12 cellular contexts compared by ENCODE assay signal in genomic region chr6:31579546-31580445, GRCh38. TPM values are rescaled to one million over a fixed set of nuclear protein-coding genes. Genes with fewer than 3 reads are reported as not detected.
DNase-seq lines count a peak whose midpoint lies in the region; ATAC-seq, FAIRE-seq and TF ChIP-seq lines count a peak whose summit lies in the region.
"Had no signal": no experiment of that assay in that cellular context is flagged by ENCODE, and none has a peak within 500 bp of the region (broad histone marks: within the 10 kb centered on the region; RNA-seq: fewer than 3 reads in every experiment).

No MANE protein-coding gene starts in this region.

- H3K9me3 Mint-ChIP-seq in activated B cell treated with CpG ODN at 0.5 μM for 24 hours: no peaks in the 10 kb centered on the region

- H3K9me3 ChIP-seq in iPS-15b (ENCODE audit: control insufficient read depth, insufficient read depth, low read length) (no peaks in the 10 kb centered on the region), stomach (no peaks in the 10 kb centered on the region)
- H3K9me3 ChIP-seq: ascending aorta had no signal

- POLR2A ChIA-PET in activated B cell treated with CpG ODN at 0.5 μM for 24 hours (lab: Charles Lee): interaction anchor here (0.6 to 26.0 kb wide), 9 partner anchors 3 to 235 kb away, joined by 4 to 1155 read pairs (median 44); partner anchors contain the start of genes ATP6V1G2, BAG6, DDX39B and LST1

- no peak overlapping the region for H3K9ac ChIP-seq in iPS-15b (ENCODE audit: low read depth, low read length)

- H3K27me3 ChIP-seq in iPS-15b (ENCODE audit: control insufficient read depth, insufficient read depth, low read length) (peaks cover 21% of the 10 kb centered on the region), stomach (no peaks in the 10 kb centered on the region)
- H3K27me3 ChIP-seq: ascending aorta had no signal

- 87 to 93% (median 91%) methylated on average over 8 of the region's 8 CpGs for WGBS in stomach, 5 donors

- peak overlapping the region; percentile 99 for H3K4me3 Mint-ChIP-seq in activated B cell treated with CpG ODN at 0.5 μM for 24 hours

- CTCF ChIA-PET in activated B cell treated with CpG ODN at 0.5 μM for 24 hours (lab: Charles Lee): interaction anchor here (1.0 to 25.7 kb wide), 6 partner anchors 9 to 85 kb away, joined by 3 to 611 read pairs (median 16); partner anchors contain the start of genes ATP6V1G2, DDX39B, GPANK1 and LTA

- ATAC-seq in activated B cell treated with CpG ODN at 0.5 μM for 24 hours (ENCODE audit: low read depth) (no peak), HG03457 (IDR thresholded peaks at IDR 0.05; ENCODE audit: unreplicated experiment) (no peak)

- no peaks in the 10 kb centered on the region for H3K27me3 Mint-ChIP-seq in activated B cell treated with CpG ODN at 0.5 μM for 24 hours

- H3K4me3 ChIP-seq in iPS-15b (ENCODE audit: low read depth, low read length): peak overlapping the region; percentile 82
- peak overlapping the region in 3 of 4 donors; percentile 65 to 76 (median 74) for H3K4me3 ChIP-seq in stomach

- peaks cover 55% of the 10 kb centered on the region for H3K36me3 Mint-ChIP-seq in activated B cell treated with CpG ODN at 0.5 μM for 24 hours (ENCODE audit: low read depth)

- FAIRE-seq in D721Med (lab: Jason Lieb, UNC): no peak

- TF ChIP-seq CTCF in activated B cell treated with CpG ODN at 0.5 μM for 24 hours (IDR thresholded peaks at IDR 0.05) (no peak), stomach (IDR thresholded peaks at IDR 0.05) (no peak), D721Med (IDR thresholded peaks at IDR 0.05; ENCODE audit: insufficient read depth, missing control alignments) (no peak)

- no peak for TF ChIP-seq POLR2A in stomach (IDR thresholded peaks at IDR 0.05)

- H3K27ac ChIP-seq in stomach: peak overlapping the region in 3 of 5 donors; percentile 86 to 89 (median 89)
- H3K27ac ChIP-seq: SK-N-MC had no signal

- peak overlapping the region; percentile 94 for H3K27ac Mint-ChIP-seq in activated B cell treated with CpG ODN at 0.5 μM for 24 hours

- TF ChIP-seq EP300 in stomach (IDR thresholded peaks at IDR 0.05): no peak

- H3K36me3 ChIP-seq in iPS-15b (ENCODE audit: control insufficient read depth, insufficient read depth, low read length) (no peaks in the 10 kb centered on the region), stomach (no peaks in the 10 kb centered on the region)
- H3K36me3 ChIP-seq: ascending aorta had no signal

- H3K4me1 Mint-ChIP-seq in activated B cell treated with CpG ODN at 0.5 μM for 24 hours: peaks cover 83% of the 10 kb centered on the region

- H3K4me1 ChIP-seq in iPS-15b (ENCODE audit: control insufficient read depth, insufficient read depth, low read length) (peaks cover 13% of the 10 kb centered on the region), stomach (peaks cover 9 to 49% (median 19%) of the 10 kb centered on the region in 4 donors)

- DNase-seq in activated T-cell treated with anti-CD3 and anti-CD28 coated beads for 1 hour (ENCODE audit: low read depth): peak; percentile 26
- DNase-seq in activated T-cell treated with anti-CD3 and anti-CD28 coated beads for 4 hours: no peak
- DNase-seq in activated B cell treated with CpG ODN at 0.5 μM for 24 hours: no peak
- no peak for DNase-seq in stomach
- no peak for DNase-seq in C1 segment of cervical spinal cord (lab: John Stamatoyannopoulos, UW)
- no peak for DNase-seq in D721Med (ENCODE audit: insufficient read length, low spot score)
- DNase-seq: NCI-H1436 treated with DMSO at 0.1 percent for 48 hours had no signal

- intact Hi-C loops in activated B cell treated with CpG ODN at 0.5 μM for 24 hours (cut with micrococcal nuclease) (loop anchor here (1.0 to 2.0 kb wide), 5 partner anchors 7 to 41 kb away; partner anchors contain the start of genes LTA and PRRC2A), stomach (cut with DNase I; ENCODE audit: low total_unique reads) (no loop called here)

RNA-seq across cellular contexts. Expression of gene LTB, which starts 2.4 kb away (rescaled TPM):
- total RNA-seq in activated B cell treated with CpG ODN at 0.5 μM for 24 hours: 155 and 177 TPM in 2 replicates
- 1 to 10 TPM in 1 of 5 donors, not detected in 4; 4.8 TPM for total RNA-seq in stomach
- polyA plus RNA-seq in stomach: 10 to 100 TPM in 1 of 3 donors, 1 to 10 TPM in 2; 4.2 to 13.4 (median 9.0) TPM
- total RNA-seq: ascending aorta had no signal

RNA-seq across cellular contexts. Expression of gene TNF, which starts 4.4 kb away (rescaled TPM):
- total RNA-seq in activated B cell treated with CpG ODN at 0.5 μM for 24 hours (135 and 139 TPM in 2 replicates), stomach (under 1 TPM in 1 of 5 donors, not detected in 4; 0.58 TPM)
- polyA plus RNA-seq in stomach: under 1 TPM in 2 of 3 donors, not detected in 1; 0.28 to 0.31 TPM

RNA-seq across cellular contexts. Expression of gene LST1, which starts 6.3 kb away (rescaled TPM):
- total RNA-seq in activated B cell treated with CpG ODN at 0.5 μM for 24 hours (7.8 and 8.4 TPM in 2 replicates), stomach (1 to 10 TPM in 2 of 5 donors, not detected in 3; 2.9 to 6.7 TPM)
- polyA plus RNA-seq in stomach: 10 to 100 TPM in 2 of 3 donors, 1 to 10 TPM in 1; 8.8 to 35.4 (median 26.7) TPM

RNA-seq across cellular contexts. Expression of gene LTA, which starts 7.7 kb away (rescaled TPM):
- total RNA-seq in activated B cell treated with CpG ODN at 0.5 μM for 24 hours (60.4 and 66.0 TPM in 2 replicates), stomach (not detected)
- polyA plus RNA-seq in stomach: under 1 TPM in 1 of 3 donors, not detected in 2; 0.18 TPM
- total RNA-seq: ascending aorta, posterior vena cava had no signal

RNA-seq across cellular contexts. Expression of gene NCR3, which starts 13.0 kb away (rescaled TPM):
- total RNA-seq in activated B cell treated with CpG ODN at 0.5 μM for 24 hours (10.0 and 11.2 TPM in 2 replicates), stomach (not detected)
- under 1 TPM in 1 of 3 donors, not detected in 2; 0.25 TPM for polyA plus RNA-seq in stomach
- total RNA-seq: ascending aorta, posterior vena cava had no signal

Comparison
In these comparisons a context has a peak if more than half of its experiments do, and no peak if none do; other contexts are left out.
1. RNA of gene LTB, which starts 2.4 kb away (total RNA-seq): 155 to 177 TPM in activated B cell treated with CpG ODN at 0.5 μM for 24 hours; 4.8 TPM in stomach; every median in the first group is over 10 times any median in the second.
2. RNA of gene TNF, which starts 4.4 kb away (total RNA-seq): 135 to 139 TPM in activated B cell treated with CpG ODN at 0.5 μM for 24 hours; 0.58 TPM in stomach; every median in the first group is over 10 times any median in the second.